In the genomic region with DNA sequence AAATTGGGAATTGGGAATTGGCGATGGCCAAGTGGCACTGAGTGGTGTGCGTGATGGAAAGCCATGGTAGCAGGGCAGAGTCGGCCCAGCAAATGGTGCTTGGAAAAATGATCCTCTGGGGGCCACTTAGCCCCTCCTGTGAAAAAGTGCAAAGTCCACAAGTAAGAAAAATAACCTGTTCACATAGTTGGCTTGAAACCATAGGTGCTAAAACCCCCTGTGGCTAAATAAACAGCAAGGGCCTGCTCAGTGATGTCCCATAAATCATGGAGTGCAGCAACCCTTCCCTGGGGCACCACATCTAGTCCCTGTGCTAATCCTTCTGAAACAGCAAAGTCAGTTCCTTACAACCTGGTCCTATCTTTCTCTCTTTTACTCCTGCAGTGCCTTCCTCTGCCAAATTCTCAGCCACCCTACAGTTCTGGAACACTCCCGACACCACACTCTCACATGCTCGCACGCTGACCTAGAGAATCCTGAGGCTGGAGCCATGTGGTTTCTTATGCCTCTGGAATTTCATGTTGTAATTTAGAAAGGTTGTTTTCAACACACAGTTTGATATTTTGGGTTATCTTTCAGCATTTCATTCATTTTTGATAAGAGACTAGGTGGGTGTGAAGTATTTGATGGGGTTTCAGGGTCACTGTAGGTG, we compare ENCODE assay signal across 1 cellular context.
TF ChIP-seq lines count a peak whose summit lies in the region.

No MANE protein-coding gene starts in this region.

TF ChIP-seq in HEK293, 187 proteins besides CTCF, POLR2A, EP300 and RAD21 (continued from another document):
- TF ChIP-seq, protein P1, sequence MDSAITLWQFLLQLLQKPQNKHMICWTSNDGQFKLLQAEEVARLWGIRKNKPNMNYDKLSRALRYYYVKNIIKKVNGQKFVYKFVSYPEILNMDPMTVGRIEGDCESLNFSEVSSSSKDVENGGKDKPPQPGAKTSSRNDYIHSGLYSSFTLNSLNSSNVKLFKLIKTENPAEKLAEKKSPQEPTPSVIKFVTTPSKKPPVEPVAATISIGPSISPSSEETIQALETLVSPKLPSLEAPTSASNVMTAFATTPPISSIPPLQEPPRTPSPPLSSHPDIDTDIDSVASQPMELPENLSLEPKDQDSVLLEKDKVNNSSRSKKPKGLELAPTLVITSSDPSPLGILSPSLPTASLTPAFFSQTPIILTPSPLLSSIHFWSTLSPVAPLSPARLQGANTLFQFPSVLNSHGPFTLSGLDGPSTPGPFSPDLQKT (IDR thresholded peaks at IDR 0.05; ENCODE audit: borderline replicate concordance, low read depth, low read length), result no peak
- TF ChIP-seq GFI1B (tag by site-specific recombination; IDR thresholded peaks at IDR 0.05) (no peak), ZNF146 (tag by site-specific recombination; IDR thresholded peaks at IDR 0.05) (0 out of 2 replicates have a peak, but pooled peaks have one; percentile 15), SCRT2 (tag by site-specific recombination; IDR thresholded peaks at IDR 0.05) (peak; percentile 91), ZNF211 (tag by site-specific recombination; IDR thresholded peaks at IDR 0.05; ENCODE audit: low read depth) (no peak), YY2 (tag by site-specific recombination; IDR thresholded peaks at IDR 0.05) (no peak), ZSCAN16 (tag by site-specific recombination; IDR thresholded peaks at IDR 0.05) (no peak), ZBTB21 (tag by site-specific recombination; IDR thresholded peaks at IDR 0.05) (no peak), KLF8 (tag by site-specific recombination; IDR thresholded peaks at IDR 0.05) (peak; percentile 65), ZNF776 (tag by site-specific recombination; IDR thresholded peaks at IDR 0.05; ENCODE audit: borderline replicate concordance) (no peak), ZNF549 (tag by site-specific recombination; IDR thresholded peaks at IDR 0.05) (no peak), GLI2 (tag by site-specific recombination; IDR thresholded peaks at IDR 0.05; ENCODE audit: borderline replicate concordance, low read depth) (peak; percentile 76; the same call in 1 of the 2 replicates), ZNF510 (tag by site-specific recombination; IDR thresholded peaks at IDR 0.05; ENCODE audit: insufficient replicate concordance) (no peak), ZSCAN30 (tag by site-specific recombination; IDR thresholded peaks at IDR 0.05) (no peak), ZNF366 (tag by site-specific recombination; conservative IDR thresholded peaks at IDR 0.05) (peak; percentile 65), KLF1 (tag by site-specific recombination; IDR thresholded peaks at IDR 0.05) (no peak), ZNF335 (tag by site-specific recombination; conservative IDR thresholded peaks at IDR 0.05) (no peak), MYNN (tag by site-specific recombination; IDR thresholded peaks at IDR 0.05; ENCODE audit: borderline replicate concordance) (no peak), SP2 (tag by site-specific recombination; IDR thresholded peaks at IDR 0.05) (0 out of 2 replicates have a peak, but pooled peaks have one; percentile 14), OSR2 (tag by site-specific recombination; IDR thresholded peaks at IDR 0.05) (peak; percentile 75), ZIC2 (tag by site-specific recombination; IDR thresholded peaks at IDR 0.05) (peak; percentile 97), ZNF10 (tag by site-specific recombination; IDR thresholded peaks at IDR 0.05) (0 out of 2 replicates have a peak, but pooled peaks have one; percentile 34), ZNF202 (tag by site-specific recombination; IDR thresholded peaks at IDR 0.05; ENCODE audit: borderline replicate concordance) (no peak), ZNF843 (tag by site-specific recombination; IDR thresholded peaks at IDR 0.05) (peak; percentile 85), ZXDB (tag by site-specific recombination; IDR thresholded peaks at IDR 0.05) (peak; percentile 67; the same call in 1 of the 2 replicates), GLIS2 (tag by site-specific recombination; IDR thresholded peaks at IDR 0.05) (no peak), ZBTB7A (tag by site-specific recombination; IDR thresholded peaks at IDR 0.05; ENCODE audit: low read depth) (no peak), ZNF76 (tag by site-specific recombination; IDR thresholded peaks at IDR 0.05; ENCODE audit: borderline replicate concordance, low read depth) (0 out of 2 replicates have a peak, but pooled peaks have one; percentile 26), FEZF1 (tag by site-specific recombination; IDR thresholded peaks at IDR 0.05) (peak; percentile 98), ZNF701 (tag by site-specific recombination; IDR thresholded peaks at IDR 0.05) (no peak)
- TF ChIP-seq, protein P2, sequence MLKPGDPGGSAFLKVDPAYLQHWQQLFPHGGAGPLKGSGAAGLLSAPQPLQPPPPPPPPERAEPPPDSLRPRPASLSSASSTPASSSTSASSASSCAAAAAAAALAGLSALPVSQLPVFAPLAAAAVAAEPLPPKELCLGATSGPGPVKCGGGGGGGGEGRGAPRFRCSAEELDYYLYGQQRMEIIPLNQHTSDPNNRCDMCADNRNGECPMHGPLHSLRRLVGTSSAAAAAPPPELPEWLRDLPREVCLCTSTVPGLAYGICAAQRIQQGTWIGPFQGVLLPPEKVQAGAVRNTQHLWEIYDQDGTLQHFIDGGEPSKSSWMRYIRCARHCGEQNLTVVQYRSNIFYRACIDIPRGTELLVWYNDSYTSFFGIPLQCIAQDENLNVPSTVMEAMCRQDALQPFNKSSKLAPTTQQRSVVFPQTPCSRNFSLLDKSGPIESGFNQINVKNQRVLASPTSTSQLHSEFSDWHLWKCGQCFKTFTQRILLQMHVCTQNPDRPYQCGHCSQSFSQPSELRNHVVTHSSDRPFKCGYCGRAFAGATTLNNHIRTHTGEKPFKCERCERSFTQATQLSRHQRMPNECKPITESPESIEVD (tag by site-specific recombination; IDR thresholded peaks at IDR 0.05), result peak; percentile 89
- TF ChIP-seq, protein P3, sequence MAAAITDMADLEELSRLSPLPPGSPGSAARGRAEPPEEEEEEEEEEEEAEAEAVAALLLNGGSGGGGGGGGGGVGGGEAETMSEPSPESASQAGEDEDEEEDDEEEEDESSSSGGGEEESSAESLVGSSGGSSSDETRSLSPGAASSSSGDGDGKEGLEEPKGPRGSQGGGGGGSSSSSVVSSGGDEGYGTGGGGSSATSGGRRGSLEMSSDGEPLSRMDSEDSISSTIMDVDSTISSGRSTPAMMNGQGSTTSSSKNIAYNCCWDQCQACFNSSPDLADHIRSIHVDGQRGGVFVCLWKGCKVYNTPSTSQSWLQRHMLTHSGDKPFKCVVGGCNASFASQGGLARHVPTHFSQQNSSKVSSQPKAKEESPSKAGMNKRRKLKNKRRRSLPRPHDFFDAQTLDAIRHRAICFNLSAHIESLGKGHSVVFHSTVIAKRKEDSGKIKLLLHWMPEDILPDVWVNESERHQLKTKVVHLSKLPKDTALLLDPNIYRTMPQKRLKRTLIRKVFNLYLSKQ (tag by site-specific recombination; IDR thresholded peaks at IDR 0.05; ENCODE audit: borderline replicate concordance), result no peak
- TF ChIP-seq, protein P4, sequence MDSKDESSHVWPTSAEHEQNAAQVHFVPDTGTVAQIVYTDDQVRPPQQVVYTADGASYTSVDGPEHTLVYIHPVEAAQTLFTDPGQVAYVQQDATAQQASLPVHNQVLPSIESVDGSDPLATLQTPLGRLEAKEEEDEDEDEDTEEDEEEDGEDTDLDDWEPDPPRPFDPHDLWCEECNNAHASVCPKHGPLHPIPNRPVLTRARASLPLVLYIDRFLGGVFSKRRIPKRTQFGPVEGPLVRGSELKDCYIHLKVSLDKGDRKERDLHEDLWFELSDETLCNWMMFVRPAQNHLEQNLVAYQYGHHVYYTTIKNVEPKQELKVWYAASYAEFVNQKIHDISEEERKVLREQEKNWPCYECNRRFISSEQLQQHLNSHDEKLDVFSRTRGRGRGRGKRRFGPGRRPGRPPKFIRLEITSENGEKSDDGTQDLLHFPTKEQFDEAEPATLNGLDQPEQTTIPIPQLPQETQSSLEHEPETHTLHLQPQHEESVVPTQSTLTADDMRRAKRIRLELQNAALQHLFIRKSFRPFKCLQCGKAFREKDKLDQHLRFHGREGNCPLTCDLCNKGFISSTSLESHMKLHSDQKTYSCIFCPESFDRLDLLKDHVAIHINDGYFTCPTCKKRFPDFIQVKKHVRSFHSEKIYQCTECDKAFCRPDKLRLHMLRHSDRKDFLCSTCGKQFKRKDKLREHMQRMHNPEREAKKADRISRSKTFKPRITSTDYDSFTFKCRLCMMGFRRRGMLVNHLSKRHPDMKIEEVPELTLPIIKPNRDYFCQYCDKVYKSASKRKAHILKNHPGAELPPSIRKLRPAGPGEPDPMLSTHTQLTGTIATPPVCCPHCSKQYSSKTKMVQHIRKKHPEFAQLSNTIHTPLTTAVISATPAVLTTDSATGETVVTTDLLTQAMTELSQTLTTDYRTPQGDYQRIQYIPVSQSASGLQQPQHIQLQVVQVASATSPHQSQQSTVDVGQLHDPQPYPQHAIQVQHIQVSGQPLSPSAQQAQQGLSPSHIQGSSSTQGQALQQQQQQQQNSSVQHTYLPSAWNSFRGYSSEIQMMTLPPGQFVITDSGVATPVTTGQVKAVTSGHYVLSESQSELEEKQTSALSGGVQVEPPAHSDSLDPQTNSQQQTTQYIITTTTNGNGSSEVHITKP (tag by site-specific recombination; IDR thresholded peaks at IDR 0.05), result peak; percentile 46; the same call in 1 of the 2 replicates
- TF ChIP-seq, protein P5, sequence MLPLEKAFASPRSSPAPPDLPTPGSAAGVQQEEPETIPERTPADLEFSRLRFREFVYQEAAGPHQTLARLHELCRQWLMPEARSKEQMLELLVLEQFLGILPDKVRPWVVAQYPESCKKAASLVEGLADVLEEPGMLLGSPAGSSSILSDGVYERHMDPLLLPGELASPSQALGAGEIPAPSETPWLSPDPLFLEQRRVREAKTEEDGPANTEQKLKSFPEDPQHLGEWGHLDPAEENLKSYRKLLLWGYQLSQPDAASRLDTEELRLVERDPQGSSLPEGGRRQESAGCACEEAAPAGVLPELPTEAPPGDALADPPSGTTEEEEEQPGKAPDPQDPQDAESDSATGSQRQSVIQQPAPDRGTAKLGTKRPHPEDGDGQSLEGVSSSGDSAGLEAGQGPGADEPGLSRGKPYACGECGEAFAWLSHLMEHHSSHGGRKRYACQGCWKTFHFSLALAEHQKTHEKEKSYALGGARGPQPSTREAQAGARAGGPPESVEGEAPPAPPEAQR (tag by site-specific recombination; IDR thresholded peaks at IDR 0.05), result 0 out of 2 replicates have a peak, but pooled peaks have one; percentile 27
- TF ChIP-seq, protein P6, sequence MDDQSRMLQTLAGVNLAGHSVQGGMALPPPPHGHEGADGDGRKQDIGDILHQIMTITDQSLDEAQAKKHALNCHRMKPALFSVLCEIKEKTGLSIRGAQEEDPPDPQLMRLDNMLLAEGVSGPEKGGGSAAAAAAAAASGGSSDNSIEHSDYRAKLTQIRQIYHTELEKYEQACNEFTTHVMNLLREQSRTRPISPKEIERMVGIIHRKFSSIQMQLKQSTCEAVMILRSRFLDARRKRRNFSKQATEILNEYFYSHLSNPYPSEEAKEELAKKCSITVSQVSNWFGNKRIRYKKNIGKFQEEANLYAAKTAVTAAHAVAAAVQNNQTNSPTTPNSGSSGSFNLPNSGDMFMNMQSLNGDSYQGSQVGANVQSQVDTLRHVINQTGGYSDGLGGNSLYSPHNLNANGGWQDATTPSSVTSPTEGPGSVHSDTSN (CRISPR knock-in tag; IDR thresholded peaks at IDR 0.05), result no peak
- TF ChIP-seq, protein P7, sequence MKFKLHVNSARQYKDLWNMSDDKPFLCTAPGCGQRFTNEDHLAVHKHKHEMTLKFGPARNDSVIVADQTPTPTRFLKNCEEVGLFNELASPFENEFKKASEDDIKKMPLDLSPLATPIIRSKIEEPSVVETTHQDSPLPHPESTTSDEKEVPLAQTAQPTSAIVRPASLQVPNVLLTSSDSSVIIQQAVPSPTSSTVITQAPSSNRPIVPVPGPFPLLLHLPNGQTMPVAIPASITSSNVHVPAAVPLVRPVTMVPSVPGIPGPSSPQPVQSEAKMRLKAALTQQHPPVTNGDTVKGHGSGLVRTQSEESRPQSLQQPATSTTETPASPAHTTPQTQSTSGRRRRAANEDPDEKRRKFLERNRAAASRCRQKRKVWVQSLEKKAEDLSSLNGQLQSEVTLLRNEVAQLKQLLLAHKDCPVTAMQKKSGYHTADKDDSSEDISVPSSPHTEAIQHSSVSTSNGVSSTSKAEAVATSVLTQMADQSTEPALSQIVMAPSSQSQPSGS (tag by site-specific recombination; IDR thresholded peaks at IDR 0.05; ENCODE audit: low read depth), result no peak
- TF ChIP-seq, protein P8, sequence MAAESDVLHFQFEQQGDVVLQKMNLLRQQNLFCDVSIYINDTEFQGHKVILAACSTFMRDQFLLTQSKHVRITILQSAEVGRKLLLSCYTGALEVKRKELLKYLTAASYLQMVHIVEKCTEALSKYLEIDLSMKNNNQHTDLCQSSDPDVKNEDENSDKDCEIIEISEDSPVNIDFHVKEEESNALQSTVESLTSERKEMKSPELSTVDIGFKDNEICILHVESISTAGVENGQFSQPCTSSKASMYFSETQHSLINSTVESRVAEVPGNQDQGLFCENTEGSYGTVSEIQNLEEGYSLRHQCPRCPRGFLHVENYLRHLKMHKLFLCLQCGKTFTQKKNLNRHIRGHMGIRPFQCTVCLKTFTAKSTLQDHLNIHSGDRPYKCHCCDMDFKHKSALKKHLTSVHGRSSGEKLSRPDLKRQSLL (tag by site-specific recombination; IDR thresholded peaks at IDR 0.05), result peak; percentile 79
- TF ChIP-seq, protein P9, sequence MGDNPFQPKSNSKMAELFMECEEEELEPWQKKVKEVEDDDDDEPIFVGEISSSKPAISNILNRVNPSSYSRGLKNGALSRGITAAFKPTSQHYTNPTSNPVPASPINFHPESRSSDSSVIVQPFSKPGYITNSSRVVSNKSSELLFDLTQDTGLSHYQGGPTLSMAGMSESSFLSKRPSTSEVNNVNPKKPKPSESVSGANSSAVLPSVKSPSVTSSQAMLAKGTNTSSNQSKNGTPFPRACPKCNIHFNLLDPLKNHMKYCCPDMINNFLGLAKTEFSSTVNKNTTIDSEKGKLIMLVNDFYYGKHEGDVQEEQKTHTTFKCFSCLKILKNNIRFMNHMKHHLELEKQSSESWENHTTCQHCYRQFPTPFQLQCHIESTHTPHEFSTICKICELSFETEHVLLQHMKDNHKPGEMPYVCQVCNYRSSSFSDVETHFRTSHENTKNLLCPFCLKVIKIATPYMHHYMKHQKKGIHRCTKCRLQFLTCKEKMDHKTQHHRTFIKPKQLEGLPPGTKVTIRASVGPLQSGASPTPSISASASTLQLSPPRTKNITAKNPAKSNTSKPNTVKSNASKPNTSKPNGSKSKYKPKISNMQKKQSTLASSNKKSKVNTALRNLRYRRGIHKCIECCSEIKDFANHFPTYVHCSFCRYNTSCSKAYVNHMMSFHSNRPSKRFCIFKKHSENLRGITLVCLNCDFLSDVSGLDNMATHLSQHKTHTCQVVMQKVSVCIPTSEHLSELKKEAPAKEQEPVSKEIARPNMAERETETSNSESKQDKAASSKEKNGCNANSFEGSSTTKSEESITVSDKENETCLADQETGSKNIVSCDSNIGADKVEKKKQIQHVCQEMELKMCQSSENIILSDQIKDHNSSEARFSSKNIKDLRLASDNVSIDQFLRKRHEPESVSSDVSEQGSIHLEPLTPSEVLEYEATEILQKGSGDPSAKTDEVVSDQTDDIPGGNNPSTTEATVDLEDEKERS (tag by site-specific recombination; IDR thresholded peaks at IDR 0.05), result no peak
TF ChIP-seq in HEK293: peak in this region for 46.
